8 cellular contexts compared by ENCODE assay signal in the genomic region with DNA sequence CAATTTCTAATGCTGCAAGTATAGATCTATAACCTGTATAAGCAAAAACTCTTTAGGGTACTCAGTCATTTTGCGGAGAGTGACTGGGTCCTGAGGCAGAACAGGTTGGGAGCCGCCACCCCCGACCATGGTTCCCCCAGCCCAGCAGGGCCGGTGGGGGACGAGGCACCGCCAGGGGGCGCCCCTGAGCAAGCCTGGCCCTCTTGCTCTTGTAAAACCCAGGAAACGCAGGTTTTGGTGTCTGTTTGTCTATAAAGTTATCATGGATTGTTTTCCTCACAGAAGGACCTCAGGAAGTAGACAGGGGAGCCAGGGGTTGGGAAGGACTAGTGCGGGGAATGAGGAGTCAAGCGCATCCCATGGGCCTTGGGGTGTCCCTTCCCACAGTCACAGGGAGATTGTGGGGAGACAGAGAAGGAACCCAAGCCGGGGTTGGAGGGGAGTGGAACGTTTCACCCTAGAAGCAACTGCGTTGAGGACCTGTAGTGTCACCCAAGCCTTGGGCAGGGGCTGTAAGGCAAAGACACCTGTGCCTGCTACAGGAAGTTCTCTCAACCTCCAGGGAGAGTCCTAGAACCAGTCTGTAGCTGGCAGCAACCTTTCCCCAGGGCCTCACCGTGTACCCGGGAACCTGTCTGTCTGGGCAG.
A peak's percentile ranks its signal among the peaks of the same experiment; 100 is the strongest.
DNase-seq lines count a peak whose midpoint lies in the region; ATAC-seq and TF ChIP-seq lines count a peak whose summit lies in the region.

No MANE protein-coding gene starts in this region.

- DNase-seq in NCI-H1417 (lab: John Stamatoyannopoulos, UW) = peak; percentile 4 to 42 (median 14)
- DNase-seq in NCI-H1417 treated with DMSO at 0.1 percent for 48 hours (lab: John Stamatoyannopoulos, UW) = no peak
- DNase-seq in NCI-H1105 treated with DMSO at 0.1 percent for 48 hours (lab: John Stamatoyannopoulos, UW) = peak; percentile 28
- peak; percentile 32 for DNase-seq in activated CD8-positive, alpha-beta memory T cell treated with anti-CD3 and anti-CD28 coated beads, Interleukin-2, amount 50 U/mL, for 1 hour (ENCODE audit: extremely low read depth)
- DNase-seq in epidermal melanocyte (ENCODE audit: insufficient read length, low spot score) = peak; percentile 82
- peak; percentile 91 for DNase-seq in nephron progenitor cell
- DNase-seq in stromal cell of bone marrow (ENCODE audit: low read depth) = peak; percentile 15

- peak; percentile 100 for TF ChIP-seq CTCF in nephron progenitor cell (IDR thresholded peaks at IDR 0.05)

- H3K27me3 Mint-ChIP-seq in nephron progenitor cell (ENCODE audit: low read depth, poor library complexity) = peaks cover 20% of the 10 kb centered on the region

- peaks cover 5% of the 10 kb centered on the region for H3K4me1 Mint-ChIP-seq in nephron progenitor cell

- ATAC-seq in HG03565 (IDR thresholded peaks at IDR 0.05; ENCODE audit: unreplicated experiment) = no peak

- no peaks in the 10 kb centered on the region for H3K9me3 Mint-ChIP-seq in nephron progenitor cell

- no peak overlapping the region for H3K27ac Mint-ChIP-seq in nephron progenitor cell

- H3K4me3 Mint-ChIP-seq in nephron progenitor cell = no peak overlapping the region

- no peaks in the 10 kb centered on the region for H3K36me3 Mint-ChIP-seq in nephron progenitor cell (ENCODE audit: low read depth)
